In genomic region chr1:90724926-90725325, GRCh38 we compare ENCODE assay signal across 13 cellular contexts. TPM values are rescaled to one million over a fixed set of nuclear protein-coding genes. Genes with fewer than 3 reads are reported as not detected.
DNase-seq lines count a peak whose midpoint lies in the region; ATAC-seq and TF ChIP-seq lines count a peak whose summit lies in the region.
"Had no signal": no experiment of that assay in that cellular context is flagged by ENCODE, and none has a peak within 500 bp of the region (broad histone marks: within the 10 kb centered on the region; RNA-seq: fewer than 3 reads in every experiment).

No MANE protein-coding gene starts in this region.

- DNase-seq in NCI-H146 (lab: John Stamatoyannopoulos, UW) = peak; percentile 2
- DNase-seq in NCI-H146 treated with DMSO at 0.1 percent for 48 hours (lab: John Stamatoyannopoulos, UW; ENCODE audit: unreplicated experiment) = no peak
- no peak for DNase-seq in effector memory CD8-positive, alpha-beta T cell
- peak; percentile 67 for DNase-seq in osteoblast (ENCODE audit: insufficient read length, low spot score, missing footprints)
- no peak for DNase-seq in SKM-1 (lab: John Stamatoyannopoulos, UW; ENCODE audit: unreplicated experiment)
- no peak for DNase-seq in sigmoid colon
- DNase-seq: foreskin melanocyte; NK-92 treated with Interleukin-12 subunit alpha and Interleukin-12 subunit beta, amount 100 ng/mL, for 24 hours had no signal

- no peak for TF ChIP-seq CTCF in osteoblast (IDR thresholded peaks at IDR 0.05; ENCODE audit: extremely low read depth, low read depth, low read length)
- no peak for TF ChIP-seq CTCF in sigmoid colon (IDR thresholded peaks at IDR 0.05)

- H3K9ac ChIP-seq in HUES64 (ENCODE audit: low read depth, low read length) = no peak overlapping the region

- H3K9me3 ChIP-seq in HUES64 (ENCODE audit: insufficient read depth, low read depth, low read length) (no peaks in the 10 kb centered on the region), osteoblast (ENCODE audit: low read depth, low read length) (no peaks in the 10 kb centered on the region), sigmoid colon (no peaks in the 10 kb centered on the region)
- H3K9me3 ChIP-seq: A549 had no signal

- no peaks in the 10 kb centered on the region for H4K20me1 ChIP-seq in osteoblast (ENCODE audit: insufficient read depth, low read length)

- H3K36me3 Mint-ChIP-seq in effector memory CD8-positive, alpha-beta T cell (ENCODE audit: insufficient read depth) = peaks cover 51% of the 10 kb centered on the region

- peaks cover 4 to 7% of the 10 kb centered on the region in 2 donors for H3K9me3 Mint-ChIP-seq in effector memory CD8-positive, alpha-beta T cell

- ATAC-seq in effector memory CD8-positive, alpha-beta T cell (replicated peaks) = no peak
- ATAC-seq in GM21390 (IDR thresholded peaks at IDR 0.05; ENCODE audit: unreplicated experiment) = no peak
- ATAC-seq: A549 had no signal

- no peaks in the 10 kb centered on the region for H3K36me3 ChIP-seq in HUES64 (ENCODE audit: insufficient read depth, low read length)
- H3K36me3 ChIP-seq in osteoblast (ENCODE audit: insufficient read depth, low read length) = no peaks in the 10 kb centered on the region
- no peaks in the 10 kb centered on the region for H3K36me3 ChIP-seq in sigmoid colon

- intact Hi-C loops in sigmoid colon (cut with DNase I) = loop anchor here (5.0 to 10.0 kb wide), 3 partner anchors 112 to 440 kb away; partner anchors contain the start of gene ZNF644

- H3K27ac Mint-ChIP-seq in effector memory CD8-positive, alpha-beta T cell = no peak overlapping the region

- TF ChIP-seq EP300 in sigmoid colon (IDR thresholded peaks at IDR 0.05) = no peak

- no peak overlapping the region for H2AFZ ChIP-seq in osteoblast (ENCODE audit: low read length)

- peaks cover 96 to 100% of the 10 kb centered on the region in 2 donors for H3K27me3 Mint-ChIP-seq in effector memory CD8-positive, alpha-beta T cell

- H3K27ac ChIP-seq in HUES64 (ENCODE audit: low read depth, low read length) (no peak overlapping the region), osteoblast (ENCODE audit: low read depth, low read length) (no peak overlapping the region), sigmoid colon (no peak overlapping the region)
- H3K27ac ChIP-seq: A549 had no signal

- peak overlapping the region; percentile 61 for H3K4me2 ChIP-seq in osteoblast (ENCODE audit: insufficient read depth, low read length)
- H3K4me2 ChIP-seq: A549 had no signal

- H3K4me3 ChIP-seq in HUES64 (ENCODE audit: low read length) (peak overlapping the region; percentile 43), osteoblast (ENCODE audit: insufficient read depth, low read length) (no peak overlapping the region), sigmoid colon (peak overlapping the region in 2 of 4 donors; percentile 19 to 25)
- H3K4me3 ChIP-seq: A549 had no signal

- no peak for TF ChIP-seq POLR2A in sigmoid colon (IDR thresholded peaks at IDR 0.05)

- WGBS in HUES64 = under 1% methylated on average over 27 of the region's 28 CpGs
- WGBS in sigmoid colon, 2 donors = 9 to 11% methylated on average over 28 of the region's 28 CpGs

- H3K27me3 ChIP-seq in HUES64 (ENCODE audit: insufficient read depth, low read length) (peaks cover 100% of the 10 kb centered on the region), osteoblast (ENCODE audit: insufficient read depth, low read length) (peaks cover 95% of the 10 kb centered on the region), sigmoid colon (peaks cover 79 to 100% (median 100%) of the 10 kb centered on the region in 3 donors)

- H3K4me1 ChIP-seq in HUES64 (ENCODE audit: insufficient read depth, low read length) (peaks cover 53% of the 10 kb centered on the region), osteoblast (ENCODE audit: insufficient read depth, low read length) (no peaks in the 10 kb centered on the region), sigmoid colon (peaks cover 0 to 50% (median 48%) of the 10 kb centered on the region in 4 donors)
- H3K4me1 ChIP-seq: A549 had no signal

- H3K4me3 Mint-ChIP-seq in effector memory CD8-positive, alpha-beta T cell = peak overlapping the region; percentile 35 to 72

- peaks cover 37 to 45% of the 10 kb centered on the region in 2 donors for H3K4me1 Mint-ChIP-seq in effector memory CD8-positive, alpha-beta T cell (ENCODE audit: low read depth in 2 of 2)

- no peaks in the 10 kb centered on the region for H3K79me2 ChIP-seq in osteoblast (ENCODE audit: insufficient read depth, low read length)

RNA-seq across cellular contexts. Expression of gene BARHL2, which starts 7.8 kb away (rescaled TPM):
- not detected for polyA plus RNA-seq in HUES64 (2013, experiment 1 of 2)
- not detected for polyA plus RNA-seq in HUES64 (2013, experiment 2 of 2)
- total RNA-seq in osteoblast (not detected in 2 replicates), sigmoid colon (not detected)
- polyA plus RNA-seq in sigmoid colon = not detected
- total RNA-seq: mucosa of gallbladder; T-helper 1 cell treated with Interleukin-12 subunit alpha and Interleukin-12 subunit beta and Interleukin-4 antibody, amounts not matched to agents 30 ng/mL and 1 ng/mL, for 36 hours had no signal
- polyA plus RNA-seq: A549 had no signal

Comparison
In these comparisons a context has a peak if more than half of its experiments do, and no peak if none do; other contexts are left out.
1. DNase-seq: peak in NCI-H146 (single experiment) and osteoblast (single experiment); none in NCI-H146 treated with DMSO at 0.1 percent for 48 hours (single experiment), effector memory CD8-positive, alpha-beta T cell (0 of 3), SKM-1 (single experiment) and sigmoid colon (single experiment).